In genomic region chr15:56343879-56344278, GRCh38 we compare ENCODE assay signal across 29 cellular contexts.
"Had no signal": no experiment of that assay in that cellular context is flagged by ENCODE, and none has a peak within 500 bp of the region (broad histone marks: within the 10 kb centered on the region; RNA-seq: fewer than 3 reads in every experiment).

No MANE protein-coding gene starts in this region.

- H3K9me3 ChIP-seq: ovary, psoas muscle, right lobe of liver, sigmoid colon, suprapubic skin, testis, tibial artery, transverse colon, upper lobe of right lung, uterus had no signal

- H3K27ac ChIP-seq: neural progenitor cell, ovary, parathyroid adenoma, psoas muscle, right lobe of liver, sigmoid colon, suprapubic skin, testis, tibial artery, transverse colon, upper lobe of right lung, uterus had no signal

- H3K4me3 Mint-ChIP-seq: natural killer cell; nephron; neural progenitor cell; stimulated activated memory B cell treated with anti-CD40 and anti-IgM and Interleukin-4, amounts not matched to agents 10 μg/mL and 1 μg/mL and 100 μg/mL, for 72 hours; stimulated activated naive CD8-positive, alpha-beta T cell treated with anti-CD3 and anti-CD28 coated beads, Interleukin-15, amount 100 ng/mL, for 72 hours; type B pancreatic cell had no signal

- H3K9ac ChIP-seq: neural progenitor cell, parathyroid adenoma had no signal

- H3K4me2 ChIP-seq: neural progenitor cell had no signal

- H3K4me1 Mint-ChIP-seq: natural killer cell; stimulated activated memory B cell treated with anti-CD40 and anti-IgM and Interleukin-4, amounts not matched to agents 10 μg/mL and 1 μg/mL and 100 μg/mL, for 72 hours; stimulated activated naive CD8-positive, alpha-beta T cell treated with anti-CD3 and anti-CD28 coated beads, Interleukin-15, amount 100 ng/mL, for 72 hours had no signal

- H3K27ac Mint-ChIP-seq: natural killer cell; nephron; neural progenitor cell; progenitor cell of endocrine pancreas; stimulated activated memory B cell treated with anti-CD40 and anti-IgM and Interleukin-4, amounts not matched to agents 10 μg/mL and 1 μg/mL and 100 μg/mL, for 72 hours; stimulated activated naive CD8-positive, alpha-beta T cell treated with anti-CD3 and anti-CD28 coated beads, Interleukin-15, amount 100 ng/mL, for 72 hours; type B pancreatic cell had no signal

- H3K9me3 Mint-ChIP-seq: natural killer cell; nephron; neural progenitor cell; stimulated activated memory B cell treated with anti-CD40 and anti-IgM and Interleukin-4, amounts not matched to agents 10 μg/mL and 1 μg/mL and 100 μg/mL, for 72 hours; type B pancreatic cell had no signal

- H3K36me3 ChIP-seq: neural progenitor cell, ovary, right lobe of liver, sigmoid colon, suprapubic skin, tibial artery, transverse colon, upper lobe of right lung, uterus had no signal

- H2AFZ ChIP-seq: neural progenitor cell, parathyroid adenoma had no signal

- ATAC-seq: natural killer cell; psoas muscle; right cardiac atrium; right lobe of liver; stimulated activated memory B cell treated with anti-CD40 and anti-IgM and Interleukin-4, amounts not matched to agents 10 μg/mL and 1 μg/mL and 100 μg/mL, for 72 hours; stimulated activated naive CD8-positive, alpha-beta T cell treated with anti-CD3 and anti-CD28 coated beads, Interleukin-15, amount 100 ng/mL, for 72 hours; stimulated activated naive CD8-positive, alpha-beta T cell treated with anti-CD3 and anti-CD28 coated beads, Interleukin-15, Interleukin-2, amounts not matched to agents 100 U/mL and 50 U/mL, for 24 hours; upper lobe of right lung had no signal

- DNase-seq: natural killer cell; occipital lobe; ovary; posterior cingulate gyrus; psoas muscle; right cardiac atrium; right lobe of liver; sigmoid colon; small intestine; stimulated activated CD4-positive, alpha-beta T cell treated with anti-CD3 and anti-CD28 coated beads, Interleukin-15, amount 100 ng/mL, for 24 hours; stimulated activated CD4-positive, alpha-beta T cell treated with anti-CD3 and anti-CD28 coated beads, Interleukin-4, amount 100 ng/mL, for 1 hour; stimulated activated CD4-positive, alpha-beta T cell treated with anti-CD3 and anti-CD28 coated beads, Interleukin-4, amount 100 ng/mL, for 4 hours; stimulated activated CD8-positive, alpha-beta memory T cell treated with anti-CD3 and anti-CD28 coated beads, Interleukin-4, amount 100 ng/mL, for 48 hours; stimulated activated naive CD4-positive, alpha-beta T cell; stimulated activated naive CD8-positive, alpha-beta T cell treated with anti-CD3 and anti-CD28 coated beads, Interleukin-15, amount 100 ng/mL, for 72 hours; stimulated activated naive CD8-positive, alpha-beta T cell treated with anti-CD3 and anti-CD28 coated beads, Interleukin-15, Interleukin-2, amounts not matched to agents 100 U/mL and 50 U/mL, for 24 hours; substantia nigra; testis; tibial artery; transverse colon; upper lobe of right lung; uterus had no signal

- H3K4me1 ChIP-seq: parathyroid adenoma, psoas muscle, right lobe of liver, sigmoid colon, suprapubic skin, testis, tibial artery, transverse colon, upper lobe of right lung, uterus had no signal

- FAIRE-seq: small intestine had no signal

- H3K36me3 Mint-ChIP-seq: natural killer cell; neural progenitor cell; stimulated activated memory B cell treated with anti-CD40 and anti-IgM and Interleukin-4, amounts not matched to agents 10 μg/mL and 1 μg/mL and 100 μg/mL, for 72 hours; type B pancreatic cell had no signal

- H3K4me3 ChIP-seq: neural progenitor cell, ovary, psoas muscle, right lobe of liver, sigmoid colon, suprapubic skin, testis, tibial artery, transverse colon, upper lobe of right lung, uterus had no signal

- H3K27me3 Mint-ChIP-seq: progenitor cell of endocrine pancreas; stimulated activated memory B cell treated with anti-CD40 and anti-IgM and Interleukin-4, amounts not matched to agents 10 μg/mL and 1 μg/mL and 100 μg/mL, for 72 hours had no signal

- H3K27me3 ChIP-seq: neural progenitor cell, ovary, right lobe of liver, sigmoid colon, suprapubic skin, testis, tibial artery, transverse colon, upper lobe of right lung, uterus had no signal
